In the genomic region with DNA sequence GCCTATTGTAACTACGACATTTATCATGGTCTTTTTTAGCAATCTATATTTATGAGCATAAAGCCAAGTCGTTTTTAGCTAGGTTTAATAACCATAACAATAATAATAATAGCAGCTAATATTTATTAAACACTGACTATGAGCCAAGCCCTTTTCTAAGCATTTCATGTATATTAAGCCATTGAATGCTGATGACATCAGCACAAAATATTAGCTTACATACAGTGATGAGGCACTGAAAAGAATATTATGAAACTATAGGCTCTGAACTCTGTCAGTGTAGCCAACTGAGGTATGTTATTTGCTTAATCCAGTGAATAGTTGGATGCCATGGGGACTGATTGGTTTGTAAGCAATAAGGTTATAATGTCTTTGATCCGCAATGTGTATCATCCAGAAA, we compare ENCODE assay signal across 35 cellular contexts.
"Had no signal": no experiment of that assay in that cellular context is flagged by ENCODE, and none has a peak within 500 bp of the region (broad histone marks: within the 10 kb centered on the region; RNA-seq: fewer than 3 reads in every experiment).

No MANE protein-coding gene starts in this region.

- H3K36me3 ChIP-seq: MG63 had no signal

- H3K27me3 ChIP-seq: MG63 had no signal

- H3K4me3 ChIP-seq: MG63 had no signal

- DNase-seq: Karpas-422, Kasumi-1, MG63, MM.1S, MV-4-11, NCI-H1048, NCI-H1092, NCI-H1092 treated with DMSO at 0.1 percent for 48 hours, NCI-H1105, NCI-H1105 treated with DMSO at 0.1 percent for 48 hours, NCI-H1417, NCI-H1417 treated with DMSO at 0.1 percent for 48 hours, NCI-H1436, NCI-H1436 treated with DMSO at 0.1 percent for 48 hours, NCI-H146, NCI-H1694, NCI-H1694 treated with DMSO at 0.1 percent for 48 hours, NCI-H187, NCI-H187 treated with DMSO at 0.1 percent for 48 hours, NCI-H2029, NCI-H2029 treated with DMSO at 0.1 percent for 48 hours, NCI-H2081, NCI-H2081 treated with DMSO at 0.1 percent for 48 hours, NCI-H2107, NCI-H2171, NCI-H2171 treated with DMSO at 0.1 percent for 48 hours, NCI-H2227 treated with DMSO at 0.1 percent for 48 hours, NCI-H226, NCI-H446, NCI-H446 treated with DMSO at 0.1 percent for 48 hours, NCI-H510A, NCI-H510A treated with DMSO at 0.1 percent for 48 hours, NCI-H524, NCI-H524 treated with DMSO at 0.1 percent for 48 hours, NCI-H526 had no signal

- H3K9me3 ChIP-seq: MG63 had no signal
